ENCODE assay signal across 31 cellular contexts in genomic region chr6:163250122-163250521, GRCh38.
DNase-seq lines count a peak whose midpoint lies in the region; ATAC-seq and TF ChIP-seq lines count a peak whose summit lies in the region.
"Had no signal": no experiment of that assay in that cellular context is flagged by ENCODE, and none has a peak within 500 bp of the region (broad histone marks: within the 10 kb centered on the region; RNA-seq: fewer than 3 reads in every experiment).

No MANE protein-coding gene starts in this region.

- POLR2A ChIA-PET in PC-3 (lab: Charles Lee; ENCODE audit: unreplicated experiment) = no interaction called here

- H3K36me3 ChIP-seq in left ventricle myocardium inferior = no peaks in the 10 kb centered on the region
- no peaks in the 10 kb centered on the region for H3K36me3 ChIP-seq in PC-3 (ENCODE audit: low read depth, low read length)
- no peaks in the 10 kb centered on the region for H3K36me3 ChIP-seq in tibial nerve
- H3K36me3 ChIP-seq in HAP-1 (replicated peaks) = no peaks in the 10 kb centered on the region
- H3K36me3 ChIP-seq: Peyer's patch, sigmoid colon, vagina had no signal

- TF ChIP-seq POLR2A in tibial nerve (IDR thresholded peaks at IDR 0.05) = no peak

- CTCF ChIA-PET in PC-3 (lab: Charles Lee) = no interaction called here

- H3K27ac Mint-ChIP-seq in stimulated activated naive B cell treated with anti-CD40 and anti-IgM and Interleukin-4, amounts not matched to agents 10 μg/mL and 1 μg/mL and 100 μg/mL, for 72 hours = no peak overlapping the region
- H3K27ac Mint-ChIP-seq: activated T-cell treated with anti-CD3 and anti-CD28 coated beads, Interleukin-2, amount 50 U/mL, for 24 hours; CD8-positive, alpha-beta T cell; memory B cell; T-helper 1 cell treated with Interleukin-12 subunit alpha and Interleukin-12 subunit beta and Interleukin-4 antibody, amounts not matched to agents 30 μg/mL and 1 μg/mL, for 36 hours had no signal

- peaks cover 37% of the 10 kb centered on the region for H3K4me1 ChIP-seq in left ventricle myocardium inferior
- H3K4me1 ChIP-seq in PC-3 (ENCODE audit: insufficient read depth, low read length) = peaks cover 10% of the 10 kb centered on the region
- peaks cover 0 to 30% (median 10%) of the 10 kb centered on the region in 4 donors for H3K4me1 ChIP-seq in tibial nerve
- H3K4me1 ChIP-seq in HAP-1 = peaks cover 5% of the 10 kb centered on the region
- H3K4me1 ChIP-seq: Peyer's patch, sigmoid colon, vagina had no signal

- H3K27me3 Mint-ChIP-seq in stimulated activated naive B cell treated with anti-CD40 and anti-IgM and Interleukin-4, amounts not matched to agents 10 μg/mL and 1 μg/mL and 100 μg/mL, for 72 hours = peaks cover 12 to 19% of the 10 kb centered on the region in 2 donors

- H3K9me3 Mint-ChIP-seq in stimulated activated naive B cell treated with anti-CD40 and anti-IgM and Interleukin-4, amounts not matched to agents 10 μg/mL and 1 μg/mL and 100 μg/mL, for 72 hours = no peaks in the 10 kb centered on the region
- H3K9me3 Mint-ChIP-seq: activated T-cell treated with anti-CD3 and anti-CD28 coated beads, Interleukin-2, amount 50 U/mL, for 24 hours; CD8-positive, alpha-beta T cell; memory B cell; T-helper 1 cell treated with Interleukin-12 subunit alpha and Interleukin-12 subunit beta and Interleukin-4 antibody, amounts not matched to agents 30 μg/mL and 1 μg/mL, for 36 hours had no signal

- H3K9me3 ChIP-seq in left ventricle myocardium inferior (replicated peaks) = no peaks in the 10 kb centered on the region
- H3K9me3 ChIP-seq in PC-3 (ENCODE audit: low read length) = no peaks in the 10 kb centered on the region
- H3K9me3 ChIP-seq in tibial nerve = no peaks in the 10 kb centered on the region
- no peaks in the 10 kb centered on the region for H3K9me3 ChIP-seq in HAP-1
- H3K9me3 ChIP-seq: Peyer's patch, testis, vagina had no signal

- no TSS peak for BruUV-seq in PC-3 (replicated peaks; lab: Mats Ljungman, UMichigan)

- H2AFZ ChIP-seq in PC-3 (ENCODE audit: low read length) = no peak overlapping the region

- intact Hi-C loops in left ventricle myocardium superior (cut with micrococcal nuclease) (no loop called here), left ventricle myocardium inferior (cut with micrococcal nuclease) (no loop called here), PC-3 (cut with micrococcal nuclease) (no loop called here), dorsolateral prefrontal cortex (cut with DNase I) (loop anchor here in 1 of 2 donors (5.0 kb wide), 1 partner anchor 68 kb away; no protein-coding TSS in a partner anchor)

- no peak overlapping the region for H3K9ac ChIP-seq in PC-3 (ENCODE audit: low read length)

- H3K4me3 Mint-ChIP-seq in stimulated activated naive B cell treated with anti-CD40 and anti-IgM and Interleukin-4, amounts not matched to agents 10 μg/mL and 1 μg/mL and 100 μg/mL, for 72 hours = no peak overlapping the region
- H3K4me3 Mint-ChIP-seq: activated T-cell treated with anti-CD3 and anti-CD28 coated beads, Interleukin-2, amount 50 U/mL, for 24 hours; CD8-positive, alpha-beta T cell; memory B cell; T-helper 1 cell treated with Interleukin-12 subunit alpha and Interleukin-12 subunit beta and Interleukin-4 antibody, amounts not matched to agents 30 μg/mL and 1 μg/mL, for 36 hours had no signal

- 74 to 77% methylated on average over 4 of the region's 4 CpGs for WGBS in tibial nerve, 2 donors

- H3K79me2 ChIP-seq in PC-3 (ENCODE audit: low read length) = no peaks in the 10 kb centered on the region

- no peaks in the 10 kb centered on the region for H3K36me3 Mint-ChIP-seq in stimulated activated naive B cell treated with anti-CD40 and anti-IgM and Interleukin-4, amounts not matched to agents 10 μg/mL and 1 μg/mL and 100 μg/mL, for 72 hours
- H3K36me3 Mint-ChIP-seq: CD8-positive, alpha-beta T cell; memory B cell had no signal

- TF ChIP-seq EP300 in tibial nerve (IDR thresholded peaks at IDR 0.05) = peak in 1 of 2 donors; percentile 14

- no peaks in the 10 kb centered on the region for H4K20me1 ChIP-seq in PC-3 (ENCODE audit: low read length)

- no peaks in the 10 kb centered on the region for H3K9me2 ChIP-seq in PC-3 (replicated peaks; ENCODE audit: low read length)

- in situ Hi-C loops in HAP-1 (cut with MboI; ENCODE audit: low sequenced_read_pairs) = no loop called here

- H3F3A ChIP-seq in PC-3 (ENCODE audit: low read length, unreplicated experiment) = no peaks in the 10 kb centered on the region

- no peak for TF ChIP-seq CTCF in left ventricle myocardium inferior (IDR thresholded peaks at IDR 0.05; ENCODE audit: borderline replicate concordance)
- no peak for TF ChIP-seq CTCF in PC-3 (conservative IDR thresholded peaks at IDR 0.05; ENCODE audit: low read depth, low read length)
- TF ChIP-seq CTCF in dorsolateral prefrontal cortex (IDR thresholded peaks at IDR 0.05 in 54 of 56, conservative IDR thresholded peaks at IDR 0.05 in 2 of 56; ENCODE audit: low read depth in 1 of 56, partially characterized antibody in 56 of 56) = no peak
- TF ChIP-seq CTCF in tibial nerve (IDR thresholded peaks at IDR 0.05) = no peak

- DNase-seq in left ventricle myocardium superior = no peak
- DNase-seq in left ventricle myocardium inferior = no peak
- no peak for DNase-seq in PC-3
- DNase-seq in dorsolateral prefrontal cortex = no peak
- DNase-seq in tibial nerve (ENCODE audit: low spot score in 2 of 2) = no peak
- DNase-seq in stimulated activated naive B cell treated with anti-CD40 and anti-IgM and Interleukin-4, amounts not matched to agents 10 μg/mL and 1 μg/mL and 100 μg/mL, for 72 hours = no peak
- DNase-seq in HAP-1 (ENCODE audit: low spot score in 2 of 2) = no peak
- DNase-seq: activated CD4-positive, alpha-beta T cell treated with anti-CD3 and anti-CD28 coated beads for 4 hours; activated CD8-positive, alpha-beta memory T cell treated with anti-CD3 and anti-CD28 coated beads for 24 hours; activated gamma-delta T cell; activated T-cell treated with anti-CD3 and anti-CD28 coated beads, Interleukin-2, amount 50 U/mL, for 24 hours; CD8-positive, alpha-beta T cell; effector CD4-positive, alpha-beta T cell; glutamatergic neuron; Karpas-422; kidney; NCI-H1092; NCI-H187; NCI-H2171 treated with DMSO at 0.1 percent for 48 hours; NCI-H510A treated with DMSO at 0.1 percent for 48 hours; Peyer's patch; SHP77 treated with DMSO at 0.1 percent for 48 hours; sigmoid colon; stimulated activated naive CD4-positive, alpha-beta T cell; testis had no signal

- H3K4me3 ChIP-seq in left ventricle myocardium inferior = no peak overlapping the region
- H3K4me3 ChIP-seq in PC-3 (ENCODE audit: low read length) = no peak overlapping the region
- no peak overlapping the region for H3K4me3 ChIP-seq in dorsolateral prefrontal cortex
- no peak overlapping the region for H3K4me3 ChIP-seq in tibial nerve
- H3K4me3 ChIP-seq in HAP-1 = no peak overlapping the region
- H3K4me3 ChIP-seq: GM12878, Peyer's patch, sigmoid colon, testis, vagina had no signal

- H3K27me3 ChIP-seq in left ventricle myocardium inferior (ENCODE audit: low read depth) (no peaks in the 10 kb centered on the region), PC-3 (ENCODE audit: low read length) (no peaks in the 10 kb centered on the region), dorsolateral prefrontal cortex (no peaks in the 10 kb centered on the region), tibial nerve (no peaks in the 10 kb centered on the region), HAP-1 (ENCODE audit: low read depth) (no peaks in the 10 kb centered on the region)
- H3K27me3 ChIP-seq: Peyer's patch, sigmoid colon, testis, vagina had no signal

- H3K4me1 Mint-ChIP-seq in stimulated activated naive B cell treated with anti-CD40 and anti-IgM and Interleukin-4, amounts not matched to agents 10 μg/mL and 1 μg/mL and 100 μg/mL, for 72 hours = peaks cover 2 to 6% of the 10 kb centered on the region in 2 donors
- H3K4me1 Mint-ChIP-seq: memory B cell had no signal

- no peak overlapping the region for H3K27ac ChIP-seq in left ventricle myocardium inferior (replicated peaks)
- peak overlapping the region; percentile 40 for H3K27ac ChIP-seq in PC-3 (ENCODE audit: low read length)
- peak overlapping the region; percentile 77 to 100 (median 98) for H3K27ac ChIP-seq in dorsolateral prefrontal cortex
- H3K27ac ChIP-seq in tibial nerve = peak overlapping the region in 2 of 4 donors; percentile 82 to 84
- H3K27ac ChIP-seq: epithelial cell of prostate, Peyer's patch, sigmoid colon, testis, vagina had no signal

- H3K4me2 ChIP-seq in PC-3 (ENCODE audit: low read length) = no peak overlapping the region

- ATAC-seq in left ventricle myocardium superior (peak; percentile 17), PC-3 (no peak), GM19455 (IDR thresholded peaks at IDR 0.05; ENCODE audit: unreplicated experiment) (no peak)
- no peak for ATAC-seq in stimulated activated naive B cell treated with anti-CD40 and anti-IgM and Interleukin-4, amounts not matched to agents 10 μg/mL and 1 μg/mL and 100 μg/mL, for 72 hours (replicated peaks)
- ATAC-seq: CD8-positive, alpha-beta T cell; GM12878 had no signal
